Comparison of ENCODE assay signal across 19 cellular contexts in genomic region chr9:20782289-20782688, GRCh38.
"Had no signal": no experiment of that assay in that cellular context is flagged by ENCODE, and none has a peak within 500 bp of the region (broad histone marks: within the 10 kb centered on the region; RNA-seq: fewer than 3 reads in every experiment).

No MANE protein-coding gene starts in this region.

- H3K4me3 ChIP-seq: MG63, SJSA1, SK-N-MC had no signal

- H3K27ac ChIP-seq: SJSA1, SK-N-MC had no signal

- DNase-seq: KBM-7, MG63, NCI-H1092, NCI-H1417 treated with DMSO at 0.1 percent for 48 hours, NCI-H146, NCI-H1694 treated with DMSO at 0.1 percent for 48 hours, NCI-H1930, NCI-H2081, NCI-H2107, NCI-H2227 treated with DMSO at 0.1 percent for 48 hours, NCI-H524, NCI-H526 treated with DMSO at 0.1 percent for 48 hours, NCI-H748 treated with DMSO at 0.1 percent for 48 hours, Right ventricle myocardium superior, RPMI8226, SIG-M5 had no signal

- H3K36me3 ChIP-seq: SJSA1 had no signal

- H3K27me3 ChIP-seq: MG63, SJSA1 had no signal

- H3K4me1 ChIP-seq: SJSA1 had no signal

- FAIRE-seq: RCC 7860 had no signal

- H3K9me3 ChIP-seq: MG63, SJSA1 had no signal
